In genomic region chr14:73265721-73266046, GRCh38 we compare ENCODE assay signal across 21 cellular contexts.
"Had no signal": no experiment of that assay in that cellular context is flagged by ENCODE, and none has a peak within 500 bp of the region (broad histone marks: within the 10 kb centered on the region; RNA-seq: fewer than 3 reads in every experiment).

No MANE protein-coding gene starts in this region.

- H3K9ac ChIP-seq: KMS-11, SK-N-SH had no signal

- H3K4me1 ChIP-seq: SJSA1 had no signal

- H3K27ac ChIP-seq: KMS-11, SJSA1 had no signal

- DNase-seq: IMR-90, Kasumi-1, MV-4-11, NCI-H1048, NCI-H1105, NCI-H1417, NCI-H1436 treated with DMSO at 0.1 percent for 48 hours, NCI-H1694, NCI-H187 treated with DMSO at 0.1 percent for 48 hours, NCI-H2029 treated with DMSO at 0.1 percent for 48 hours, NCI-H2171 treated with DMSO at 0.1 percent for 48 hours, NCI-H345, NCI-H446 treated with DMSO at 0.1 percent for 48 hours, NCI-H510A treated with DMSO at 0.1 percent for 48 hours, NCI-H526, Right ventricle myocardium superior, RPMI8226, SIG-M5 had no signal

- H3K4me3 ChIP-seq: SJSA1 had no signal

- H3K9me3 ChIP-seq: SJSA1, SK-N-SH had no signal

- H3K27me3 ChIP-seq: SJSA1 had no signal

- H3K4me2 ChIP-seq: KMS-11, SK-N-SH had no signal

- H3K9me2 ChIP-seq: SK-N-SH had no signal
